In the genomic region with DNA sequence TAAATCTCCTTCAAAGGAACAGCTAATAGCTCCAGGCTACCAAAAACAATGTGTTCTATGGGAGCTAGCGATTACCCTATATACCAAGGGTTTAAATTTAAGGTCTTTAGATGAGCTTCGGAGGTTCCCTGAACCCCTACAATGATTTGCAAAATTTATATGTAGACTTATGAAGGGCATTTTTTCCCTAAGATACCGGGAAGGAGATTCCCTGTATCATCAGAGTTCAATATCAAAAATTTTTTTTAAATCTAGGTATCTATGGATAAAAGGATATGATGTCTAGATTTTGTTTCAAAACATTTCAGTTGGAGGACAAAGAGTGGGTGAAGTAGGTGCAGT, we compare ENCODE assay signal across 20 cellular contexts. TPM values are rescaled to one million over a fixed set of nuclear protein-coding genes. Genes with fewer than 3 reads are reported as not detected.
A peak's percentile ranks its signal among the peaks of the same experiment; 100 is the strongest.
DNase-seq lines count a peak whose midpoint lies in the region; ATAC-seq and TF ChIP-seq lines count a peak whose summit lies in the region.
"Had no signal": no experiment of that assay in that cellular context is flagged by ENCODE, and none has a peak within 500 bp of the region (broad histone marks: within the 10 kb centered on the region; RNA-seq: fewer than 3 reads in every experiment).

No MANE protein-coding gene starts in this region.

- H3K23ac ChIP-seq in neuronal stem cell (ENCODE audit: low read depth, low read length, poor library complexity) = no peak overlapping the region

- H3K4me1 ChIP-seq in PC-3 (ENCODE audit: insufficient read depth, low read length) (peaks cover 33% of the 10 kb centered on the region), hepatocyte (ENCODE audit: insufficient read depth) (peaks cover 32% of the 10 kb centered on the region), neuronal stem cell (ENCODE audit: control insufficient read depth in 2 of 2, insufficient read depth in 1 of 2, low read depth in 1 of 2, low read length in 2 of 2) (peaks cover 36 to 51% of the 10 kb centered on the region in 2 donors)
- H3K4me1 ChIP-seq: A549 had no signal

- H3K4me3 ChIP-seq in PC-3 (ENCODE audit: low read length) = peak overlapping the region; percentile 26; the same call in 1 of the 2 replicates
- H3K4me3 ChIP-seq in hepatocyte = no peak overlapping the region
- H3K4me3 ChIP-seq in neuronal stem cell (ENCODE audit: low read length in 2 of 2) = no peak overlapping the region
- H3K4me3 ChIP-seq: A549; BLaER1 treated with 17β-estradiol and CSF1 and Interleukin-3, amounts not matched to agents 10 nM and 100 nM; SJCRH30 had no signal

- 30% methylated on average over 3 of the region's 3 CpGs for WGBS in hepatocyte (ENCODE audit: low lambda C conversion rate, missing lambda C conversion rate)
- no CpG with 5 or more reads among the region's 3 CpGs for WGBS in neuronal stem cell (ENCODE audit: extremely low coverage in 2 of 2, insufficient read length in 2 of 2, insufficient replicate concordance in 1 of 2), 2 donors

- no peaks in the 10 kb centered on the region for H4K20me1 ChIP-seq in PC-3 (ENCODE audit: low read length)
- no peaks in the 10 kb centered on the region for H4K20me1 ChIP-seq in hepatocyte (ENCODE audit: insufficient read depth, poor library complexity, severe bottlenecking)
- H4K20me1 ChIP-seq: BLaER1 treated with 17β-estradiol and CSF1 and Interleukin-3, amounts not matched to agents 10 nM and 100 nM had no signal

- no peaks in the 10 kb centered on the region for H3K79me2 ChIP-seq in PC-3 (ENCODE audit: low read length)
- H3K79me2 ChIP-seq in hepatocyte = no peaks in the 10 kb centered on the region

- TF ChIP-seq CTCF in C4-2B (conservative IDR thresholded peaks at IDR 0.05) (no peak), PC-3 (conservative IDR thresholded peaks at IDR 0.05; ENCODE audit: low read depth, low read length) (no peak), hepatocyte (IDR thresholded peaks at IDR 0.05; ENCODE audit: poor library complexity) (no peak)

- H3K27ac ChIP-seq in C4-2B (peak overlapping the region; percentile 94), PC-3 (ENCODE audit: low read length) (peak overlapping the region; percentile 72), hepatocyte (peak overlapping the region; percentile 10), neuronal stem cell (replicated peaks; ENCODE audit: low read length) (no peak overlapping the region)
- H3K27ac ChIP-seq: A549; BLaER1 treated with 17β-estradiol and CSF1 and Interleukin-3, amounts not matched to agents 10 nM and 100 nM; KMS-11; SJCRH30 had no signal

- H2AK5ac ChIP-seq in neuronal stem cell (ENCODE audit: low read depth, low read length) = no peak overlapping the region

- H3K36me3 ChIP-seq in PC-3 (ENCODE audit: low read depth, low read length) (no peaks in the 10 kb centered on the region), hepatocyte (replicated peaks; ENCODE audit: insufficient read depth, low read depth) (no peaks in the 10 kb centered on the region), neuronal stem cell (replicated peaks in 1 of 2; ENCODE audit: control insufficient read depth in 2 of 2, insufficient read depth in 2 of 2, low read length in 2 of 2) (no peaks in the 10 kb centered on the region)
- H3K36me3 ChIP-seq: BLaER1 treated with 17β-estradiol and CSF1 and Interleukin-3, amounts not matched to agents 10 nM and 100 nM; SJCRH30 had no signal

- H3K4me2 ChIP-seq in PC-3 (ENCODE audit: low read length) (peak overlapping the region; percentile 66), hepatocyte (peak overlapping the region; percentile 4), neuronal stem cell (ENCODE audit: insufficient read depth, low read length, poor library complexity, severe bottlenecking) (no peak overlapping the region)
- H3K4me2 ChIP-seq: A549; BLaER1 treated with 17β-estradiol and CSF1 and Interleukin-3, amounts not matched to agents 10 nM and 100 nM; KMS-11 had no signal

- no peak overlapping the region for H2BK120ac ChIP-seq in neuronal stem cell (ENCODE audit: low read depth, low read length)

- ATAC-seq in PC-3 = no peak
- ATAC-seq in GM19328 (IDR thresholded peaks at IDR 0.05; ENCODE audit: unreplicated experiment) = no peak
- ATAC-seq: SK-N-SH treated with all-trans-retinoic acid at 6 μM for 48 hours had no signal

- H3K9ac ChIP-seq in PC-3 (ENCODE audit: low read length) (peak overlapping the region; percentile 2; the same call in 1 of the 2 replicates), neuronal stem cell (ENCODE audit: low read depth, low read length, poor library complexity) (no peak overlapping the region)
- H3K9ac ChIP-seq: BLaER1 treated with 17β-estradiol and CSF1 and Interleukin-3, amounts not matched to agents 10 nM and 100 nM; KMS-11 had no signal

- H3K79me1 ChIP-seq in neuronal stem cell (ENCODE audit: low read depth, low read length) = no peaks in the 10 kb centered on the region

- POLR2A ChIA-PET in PC-3 (lab: Charles Lee; ENCODE audit: unreplicated experiment) = no interaction called here

- H2AFZ ChIP-seq in PC-3 (ENCODE audit: low read length) (no peak overlapping the region), hepatocyte (no peak overlapping the region), neuronal stem cell (ENCODE audit: low read length) (peak overlapping the region; percentile 75)

- H3K9me2 ChIP-seq in PC-3 (replicated peaks; ENCODE audit: low read length) = no peaks in the 10 kb centered on the region
- no peaks in the 10 kb centered on the region for H3K9me2 ChIP-seq in hepatocyte (replicated peaks; ENCODE audit: insufficient read depth)

- CTCF ChIA-PET in PC-3 (lab: Charles Lee) = interaction anchor here (1.3 kb wide), 1 partner anchor 59 kb away, joined by 3 read pairs; no protein-coding TSS in a partner anchor

- no peaks in the 10 kb centered on the region for H3K27me3 ChIP-seq in PC-3 (ENCODE audit: low read length)
- no peaks in the 10 kb centered on the region for H3K27me3 ChIP-seq in hepatocyte
- H3K27me3 ChIP-seq in neuronal stem cell (ENCODE audit: control insufficient read depth in 3 of 3, insufficient read depth in 3 of 3, low read depth in 1 of 3, low read length in 3 of 3) = no peaks in the 10 kb centered on the region
- H3K27me3 ChIP-seq: BLaER1 treated with 17β-estradiol and CSF1 and Interleukin-3, amounts not matched to agents 10 nM and 100 nM; SJCRH30 had no signal

- H3F3A ChIP-seq in PC-3 (ENCODE audit: low read length, unreplicated experiment) = peaks cover 5% of the 10 kb centered on the region

- intact Hi-C loops in PC-3 (cut with micrococcal nuclease) = loop anchor here (5.0 to 10.0 kb wide), 2 partner anchors 60 to 117 kb away; a partner anchor contains a TSS

- H2BK15ac ChIP-seq in neuronal stem cell (ENCODE audit: low read length) = no peak overlapping the region

- no TSS peak for BruUV-seq in PC-3 (replicated peaks; lab: Mats Ljungman, UMichigan)

- no peak overlapping the region for H3K18ac ChIP-seq in neuronal stem cell (ENCODE audit: low read length)

- H3K9me3 ChIP-seq in PC-3 (ENCODE audit: low read length) (no peaks in the 10 kb centered on the region), hepatocyte (ENCODE audit: low read depth) (no peaks in the 10 kb centered on the region), neuronal stem cell (replicated peaks in 1 of 2; ENCODE audit: control insufficient read depth in 2 of 2, insufficient read depth in 1 of 2, low read depth in 1 of 2, low read length in 2 of 2) (no peaks in the 10 kb centered on the region)
- H3K9me3 ChIP-seq: A549; BLaER1 treated with 17β-estradiol and CSF1 and Interleukin-3, amounts not matched to agents 10 nM and 100 nM; SJCRH30 had no signal

- H4K8ac ChIP-seq in neuronal stem cell (ENCODE audit: low read depth, low read length) = no peak overlapping the region

- H3K14ac ChIP-seq in neuronal stem cell (ENCODE audit: low read length) = no peak overlapping the region

- no peak overlapping the region for H4K91ac ChIP-seq in neuronal stem cell (ENCODE audit: low read depth, low read length, poor library complexity)

- no peak overlapping the region for H2BK12ac ChIP-seq in neuronal stem cell (ENCODE audit: low read length)

- DNase-seq in PC-3 = no peak
- DNase-seq in hepatocyte (ENCODE audit: low spot score) = no peak
- DNase-seq in neuronal stem cell (ENCODE audit: low spot score) = no peak
- no peak for DNase-seq in DMS79 (lab: John Stamatoyannopoulos, UW)
- no peak for DNase-seq in islet precursor cell
- DNase-seq in activated effector memory CD4-positive, alpha-beta T cell treated with Interleukin-2 at 50 U/mL for 16 hours = no peak
- DNase-seq: AML-193; CD4-positive, alpha-beta memory T cell; GDM1; IMR-90; MM.1S; NCI-H1694 had no signal

- no peak overlapping the region for H3K4ac ChIP-seq in neuronal stem cell (ENCODE audit: low read length)

- no peak overlapping the region for H2BK5ac ChIP-seq in neuronal stem cell (ENCODE audit: low read length)

RNA-seq across cellular contexts. Expression of a gene that starts 17.9 kb away (rescaled TPM):
- 6.7 TPM in 2 replicates for total RNA-seq in PC-3 (2014; rRNA removed)
- 32.7 and 52.5 TPM in 2 replicates for total RNA-seq in hepatocyte
- polyA plus RNA-seq in hepatocyte = 43.8 and 57.9 TPM in 2 replicates
- 481 TPM for polyA plus RNA-seq in neuronal stem cell (2013, experiment 1 of 2)
- 461 TPM for polyA plus RNA-seq in neuronal stem cell (2013, experiment 2 of 2)
- total RNA-seq: CD4-positive, alpha-beta memory T cell; HFFc6; IMR-90 had no signal
- polyA plus RNA-seq: CD4-positive, alpha-beta memory T cell had no signal

RNA-seq across cellular contexts. Expression of a gene that starts 58.8 kb away (rescaled TPM):
- 114 and 166 TPM in 2 replicates for total RNA-seq in PC-3 (2014; rRNA removed)
- 113 and 124 TPM in 2 replicates for total RNA-seq in hepatocyte
- 98.1 and 101 TPM in 2 replicates for polyA plus RNA-seq in hepatocyte
- polyA plus RNA-seq in neuronal stem cell (2013, experiment 1 of 2) = 71.6 TPM
- polyA plus RNA-seq in neuronal stem cell (2013, experiment 2 of 2) = 70.1 TPM
